23 cellular contexts compared by ENCODE assay signal in the genomic region with DNA sequence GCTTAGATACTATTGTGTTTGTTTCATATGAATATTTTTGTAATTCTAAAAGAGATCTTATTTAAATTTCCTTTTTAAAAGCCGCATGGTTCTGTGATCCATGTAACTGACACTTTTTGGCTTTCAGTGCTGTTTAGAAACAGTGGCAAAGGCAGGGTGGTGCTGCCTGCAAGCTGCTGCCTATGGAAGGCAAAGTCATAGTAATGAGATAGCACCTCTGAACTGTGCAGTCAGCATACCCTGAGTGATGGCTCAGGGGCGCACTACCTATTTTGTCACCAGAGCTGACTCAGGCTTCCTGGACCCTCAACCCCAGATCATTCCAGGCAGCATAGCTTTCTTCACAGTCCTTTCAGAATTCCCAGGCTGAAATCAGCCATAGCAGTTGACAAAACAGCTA.
"Had no signal": no experiment of that assay in that cellular context is flagged by ENCODE, and none has a peak within 500 bp of the region (broad histone marks: within the 10 kb centered on the region; RNA-seq: fewer than 3 reads in every experiment).

No MANE protein-coding gene starts in this region.

- DNase-seq: colonic mucosa; cortex of kidney; dermis blood vessel endothelial cell; dorsolateral prefrontal cortex; effector CD4-positive, alpha-beta T cell; effector CD8-positive, alpha-beta T cell; effector memory CD4-positive, alpha-beta T cell; effector memory CD8-positive, alpha-beta T cell; endodermal cell; erythroblast; esophagus squamous epithelium; foreskin fibroblast; foreskin keratinocyte; foreskin melanocyte; glutamatergic neuron; head of caudate nucleus; heart left ventricle; heart right ventricle had no signal

- H3K4me1 ChIP-seq: colonic mucosa, esophagus muscularis mucosa, esophagus squamous epithelium, foreskin keratinocyte, gastroesophageal sphincter, heart left ventricle, heart right ventricle had no signal

- ATAC-seq: effector memory CD8-positive, alpha-beta T cell; esophagus mucosa; foreskin keratinocyte; gastroesophageal sphincter; heart left ventricle; heart right ventricle had no signal

- H3K27me3 ChIP-seq: colonic mucosa, dorsolateral prefrontal cortex, esophagus muscularis mucosa, esophagus squamous epithelium, foreskin keratinocyte, gastroesophageal sphincter, heart left ventricle, heart right ventricle had no signal

- H3K27ac ChIP-seq: colonic mucosa, coronary artery, epithelial cell of prostate, esophagus muscularis mucosa, esophagus squamous epithelium, foreskin keratinocyte, gastroesophageal sphincter, heart left ventricle, heart right ventricle had no signal

- H3K4me3 ChIP-seq: colonic mucosa, coronary artery, dorsolateral prefrontal cortex, esophagus muscularis mucosa, esophagus squamous epithelium, gastroesophageal sphincter, heart left ventricle, heart right ventricle had no signal

- H3K9me3 ChIP-seq: colonic mucosa, esophagus squamous epithelium, gastroesophageal sphincter had no signal
